8 cellular contexts compared by ENCODE assay signal in the genomic region with DNA sequence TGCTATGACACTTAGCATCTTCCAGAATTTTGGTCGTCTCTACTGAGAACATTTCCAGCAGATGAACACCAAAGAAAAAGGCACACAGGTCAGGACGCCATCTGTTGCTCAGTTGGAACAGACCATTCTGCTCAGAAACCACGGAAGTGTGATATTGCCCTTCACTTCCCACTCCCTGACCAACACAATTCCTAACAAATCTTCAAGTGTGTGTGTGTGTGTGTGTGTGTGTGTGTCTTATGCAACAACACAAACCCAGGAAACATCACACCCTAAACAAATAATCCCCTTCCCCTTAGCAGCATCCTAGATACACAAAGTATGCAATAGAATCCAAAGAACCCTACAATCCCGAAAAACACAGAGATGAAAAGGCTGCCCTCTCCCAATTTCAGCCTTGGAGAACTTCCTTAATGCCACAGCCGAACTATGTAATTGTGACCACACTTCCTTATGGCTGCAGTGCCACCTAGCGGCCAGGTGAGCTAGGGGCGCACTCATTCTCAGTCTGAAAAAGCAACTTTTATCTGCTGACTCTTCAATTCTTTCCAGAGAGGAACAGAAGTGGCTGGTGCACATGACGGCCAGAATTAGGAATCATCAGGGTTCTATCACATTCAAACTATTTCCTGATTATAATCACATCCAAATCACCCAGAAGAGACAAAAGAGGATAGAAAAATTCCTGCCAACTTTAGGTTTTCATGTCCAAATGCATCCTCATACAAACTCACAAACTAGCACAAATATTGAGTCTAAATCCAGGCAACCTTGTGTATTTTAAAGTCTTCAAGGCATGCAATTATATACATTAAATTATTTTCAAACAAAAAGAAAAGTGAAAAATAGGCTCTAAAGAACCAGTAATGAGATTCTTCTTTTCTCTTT.
DNase-seq lines count a peak whose midpoint lies in the region; ATAC-seq and TF ChIP-seq lines count a peak whose summit lies in the region.

No MANE protein-coding gene starts in this region.

- POLR2A ChIA-PET in AG04450 (lab: Yijun Ruan, JAX): interaction anchor here (0.7 kb wide), 2 partner anchors 314 to 739 kb away, joined by 3 read pairs; no protein-coding TSS in a partner anchor

- DNase-seq in AG04450 (ENCODE audit: low read depth, low spot score): peak; percentile 37
- DNase-seq in NCI-H2196 (lab: John Stamatoyannopoulos, UW; ENCODE audit: unreplicated experiment): peak; percentile 74
- DNase-seq in activated CD4-positive, CD25-positive, alpha-beta regulatory T cell (lab: John Stamatoyannopoulos, UW): peak; percentile 13 to 53 (median 40)
- peak; percentile 8 to 55 for DNase-seq in cerebellar nuclear complex (lab: John Stamatoyannopoulos, UW)
- DNase-seq in left kidney (ENCODE audit: low read depth, low spot score): peak; percentile 89
- DNase-seq in stimulated activated CD4-positive, alpha-beta T cell treated with anti-CD3 and anti-CD28 coated beads, TNF-alpha, amount 100 ng/mL, for 4 hours (ENCODE audit: low read depth in 3 of 3): peak; percentile 32 to 51 (median 34)

- peak; percentile 89 for ATAC-seq in GM18519 (IDR thresholded peaks at IDR 0.05; ENCODE audit: low FRiP score, unreplicated experiment)
- ATAC-seq in HG03060 (IDR thresholded peaks at IDR 0.05; ENCODE audit: low read depth, unreplicated experiment): peak; percentile 80

- no peaks in the 10 kb centered on the region for H3K9me3 ChIP-seq in AG04450 (ENCODE audit: control insufficient read depth, insufficient read depth, low read length)

- H3K27ac ChIP-seq in AG04450 (ENCODE audit: low read depth, low read length): no peak overlapping the region

- H3K4me3 ChIP-seq in AG04450 (ENCODE audit: low read depth, low read length): no peak overlapping the region

- CTCF ChIA-PET in AG04450 (lab: Charles Lee): interaction anchor here (0.6 to 3.1 kb wide), 27 partner anchors 9 to 1284 kb away, joined by 3 to 17 read pairs (median 4); a partner anchor contains a TSS

- TF ChIP-seq CTCF in AG04450 (IDR thresholded peaks at IDR 0.05; ENCODE audit: low read depth, low read length): peak; percentile 97

- H3K27me3 ChIP-seq in AG04450 (ENCODE audit: control insufficient read depth, insufficient read depth, low read length): no peaks in the 10 kb centered on the region

Comparison
In these comparisons a context has a peak if more than half of its experiments do, and no peak if none do; other contexts are left out.
1. DNase-seq: peak in every context shown above with its lines; median percentile 89 in left kidney; 74 in NCI-H2196; 40 in activated CD4-positive, CD25-positive, alpha-beta regulatory T cell; 37 in AG04450; 34 in stimulated activated CD4-positive, alpha-beta T cell treated with anti-CD3 and anti-CD28 coated beads, TNF-alpha, amount 100 ng/mL, for 4 hours; 32 in cerebellar nuclear complex.